In the genomic region with DNA sequence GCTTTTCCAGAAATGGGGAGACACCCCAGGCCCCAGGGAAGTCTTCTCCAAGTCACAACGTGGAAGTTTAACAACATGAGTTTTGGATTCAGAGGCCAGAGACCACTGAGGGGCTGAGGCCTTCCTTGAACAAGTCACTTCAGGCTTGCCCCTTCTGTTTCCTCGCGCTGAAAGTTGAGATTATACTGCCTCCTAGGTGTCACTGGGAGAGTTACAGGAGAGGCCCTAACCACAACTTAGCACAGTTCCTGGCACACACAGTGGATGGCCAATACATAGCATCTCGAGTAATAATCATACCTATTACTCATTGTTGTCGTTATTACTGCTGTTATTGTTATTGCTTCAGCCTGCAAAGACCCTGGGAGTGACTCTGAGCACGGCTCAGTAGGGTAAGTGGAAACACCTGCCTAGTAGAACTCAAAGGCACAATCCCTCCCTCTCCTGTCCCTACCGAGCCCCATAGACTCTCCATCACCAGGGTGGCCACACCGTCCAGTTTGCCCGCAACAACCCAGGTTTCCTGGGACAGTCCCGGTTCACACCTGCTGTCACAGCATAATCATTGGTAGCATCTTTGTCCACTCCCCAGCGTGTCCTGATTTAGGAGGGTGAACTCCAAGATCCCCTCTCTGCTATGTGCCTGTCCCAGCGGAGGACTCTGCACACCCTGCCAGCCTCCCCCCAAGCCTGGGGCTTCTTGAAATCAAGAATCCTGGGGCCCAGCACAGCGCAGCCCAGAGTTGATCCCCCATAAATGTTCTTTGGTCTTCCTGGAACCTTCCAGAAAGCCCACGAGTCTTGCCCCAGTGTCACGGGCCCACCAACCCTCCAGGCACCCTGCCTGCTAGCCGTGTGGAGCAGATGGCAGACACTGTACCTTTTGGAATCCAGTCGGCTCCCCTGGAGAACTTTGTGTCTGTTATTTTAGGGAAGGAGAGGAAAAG, we compare ENCODE assay signal across 8 cellular contexts.
A peak's percentile ranks its signal among the peaks of the same experiment; 100 is the strongest.
DNase-seq lines count a peak whose midpoint lies in the region; ATAC-seq and TF ChIP-seq lines count a peak whose summit lies in the region.

No MANE protein-coding gene starts in this region.

- no peaks in the 10 kb centered on the region for H3K4me1 ChIP-seq in mucosa of descending colon (ENCODE audit: low read depth)

- no peaks in the 10 kb centered on the region for H3K27me3 Mint-ChIP-seq in activated CD8-positive, alpha-beta memory T cell treated with anti-CD3 and anti-CD28 coated beads, Interleukin-2, amount 10 ng/mL, durations not matched to agents 7 days and 5 days

- no peaks in the 10 kb centered on the region for H3K4me1 Mint-ChIP-seq in activated CD8-positive, alpha-beta memory T cell treated with anti-CD3 and anti-CD28 coated beads, Interleukin-2, amount 10 ng/mL, durations not matched to agents 7 days and 5 days

- ATAC-seq in mucosa of descending colon (peak; percentile 73), GM19452 (IDR thresholded peaks at IDR 0.05; ENCODE audit: unreplicated experiment) (no peak)
- no peak for ATAC-seq in activated CD8-positive, alpha-beta memory T cell treated with anti-CD3 and anti-CD28 coated beads, Interleukin-2, amount 10 ng/mL, durations not matched to agents 7 days and 5 days

- H3K27ac Mint-ChIP-seq in activated CD8-positive, alpha-beta memory T cell treated with anti-CD3 and anti-CD28 coated beads, Interleukin-2, amount 10 ng/mL, durations not matched to agents 7 days and 5 days, result no peak overlapping the region

- peak; percentile 49 for TF ChIP-seq CTCF in NB4 (IDR thresholded peaks at IDR 0.05; ENCODE audit: low read depth, low read length)
- TF ChIP-seq CTCF in mucosa of descending colon (IDR thresholded peaks at IDR 0.05), result no peak

- no peak overlapping the region for H3K4me3 Mint-ChIP-seq in activated CD8-positive, alpha-beta memory T cell treated with anti-CD3 and anti-CD28 coated beads, Interleukin-2, amount 10 ng/mL, durations not matched to agents 7 days and 5 days

- no peaks in the 10 kb centered on the region for H3K9me3 ChIP-seq in mucosa of descending colon

- CTCF ChIA-PET in activated CD8-positive, alpha-beta memory T cell treated with anti-CD3 and anti-CD28 coated beads, Interleukin-2, amount 10 ng/mL, durations not matched to agents 7 days and 5 days (lab: Charles Lee), result interaction anchor here (1.4 kb wide), 1 partner anchor 11 kb away, joined by 4 read pairs; no protein-coding TSS in a partner anchor

- TF ChIP-seq POLR2A in NB4 (IDR thresholded peaks at IDR 0.05; ENCODE audit: extremely low read depth, insufficient read length), result no peak

- peaks cover 50% of the 10 kb centered on the region for H3K36me3 Mint-ChIP-seq in activated CD8-positive, alpha-beta memory T cell treated with anti-CD3 and anti-CD28 coated beads, Interleukin-2, amount 10 ng/mL, durations not matched to agents 7 days and 5 days

- DNase-seq in SHP77 treated with DMSO at 0.1 percent for 48 hours (lab: John Stamatoyannopoulos, UW), result peak; percentile 1
- DNase-seq in SHP77 (lab: John Stamatoyannopoulos, UW), result no peak
- DNase-seq in NB4 (ENCODE audit: low read depth), result peak; percentile 43
- DNase-seq in dedifferentiated amniotic fluid mesenchymal stem cell (ENCODE audit: extremely low spot score), result peak; percentile 33
- peak in 1 of 3 donors; percentile 36 for DNase-seq in mucosa of descending colon
- DNase-seq in activated CD8-positive, alpha-beta memory T cell treated with anti-CD3 and anti-CD28 coated beads, Interleukin-2, amount 10 ng/mL, durations not matched to agents 7 days and 5 days, result no peak
- DNase-seq in activated effector memory CD4-positive, alpha-beta T cell treated with anti-CD3 and anti-CD28 coated beads, Interleukin-2, amount 50 U/mL, for 16 hours, result no peak

- H3K4me3 ChIP-seq in NB4 (ENCODE audit: low read depth, low read length) (no peak overlapping the region), mucosa of descending colon (no peak overlapping the region)

- H3K9me3 Mint-ChIP-seq in activated CD8-positive, alpha-beta memory T cell treated with anti-CD3 and anti-CD28 coated beads, Interleukin-2, amount 10 ng/mL, durations not matched to agents 7 days and 5 days (ENCODE audit: low read depth), result no peaks in the 10 kb centered on the region

- intact Hi-C loops in mucosa of descending colon (cut with DNase I, micrococcal nuclease), result loop anchor here in 1 of 2 donors (5.0 kb wide), 1 partner anchor 744 kb away; no protein-coding TSS in a partner anchor

- H3K36me3 ChIP-seq in mucosa of descending colon (ENCODE audit: low read depth), result no peaks in the 10 kb centered on the region

Comparison
In these comparisons a context has a peak if more than half of its experiments do, and no peak if none do; other contexts are left out.
1. DNase-seq: peak in SHP77 treated with DMSO at 0.1 percent for 48 hours (single experiment), NB4 (single experiment) and dedifferentiated amniotic fluid mesenchymal stem cell (single experiment); none in SHP77 (0 of 2), activated CD8-positive, alpha-beta memory T cell treated with anti-CD3 and anti-CD28 coated beads, Interleukin-2, amount 10 ng/mL, durations not matched to agents 7 days and 5 days (single experiment) and activated effector memory CD4-positive, alpha-beta T cell treated with anti-CD3 and anti-CD28 coated beads, Interleukin-2, amount 50 U/mL, for 16 hours (single experiment).